ENCODE assay signal across 19 cellular contexts in the genomic region with DNA sequence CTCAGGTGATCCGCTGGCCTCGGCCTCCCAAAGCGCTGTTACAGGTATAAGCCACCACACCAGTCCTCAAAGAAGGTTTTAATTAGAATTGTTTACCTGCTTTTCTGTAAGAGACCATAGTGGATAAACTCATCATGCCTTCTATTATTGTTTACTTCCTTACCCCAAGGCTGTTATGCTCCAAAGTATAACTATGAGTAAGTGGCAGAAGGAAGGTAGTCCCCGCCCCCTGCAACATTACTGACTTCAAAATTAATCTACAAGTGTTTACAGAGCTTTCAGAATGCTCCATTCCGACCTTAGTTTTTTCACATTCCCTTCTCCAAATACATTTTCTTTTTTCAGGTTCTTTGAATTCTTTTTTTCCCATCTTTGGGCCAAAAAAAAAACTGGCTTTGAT.
"Had no signal": no experiment of that assay in that cellular context is flagged by ENCODE, and none has a peak within 500 bp of the region (broad histone marks: within the 10 kb centered on the region; RNA-seq: fewer than 3 reads in every experiment).

No MANE protein-coding gene starts in this region.

- H3K27ac ChIP-seq: cardiac muscle cell had no signal

- H3K36me3 ChIP-seq: cardiac muscle cell had no signal

- H3K4me3 ChIP-seq: cardiac muscle cell had no signal

- H3K27me3 ChIP-seq: cardiac muscle cell had no signal

- DNase-seq: activated CD4-positive, alpha-beta T cell treated with anti-CD3 and anti-CD28 coated beads for 48 hours; activated CD4-positive, alpha-beta T cell treated with anti-CD3 and anti-CD28 coated beads, Interleukin-2, amount 50 U/mL, for 4 hours; activated CD4-positive, CD25-positive, alpha-beta regulatory T cell treated with anti-CD3 and anti-CD28 coated beads, Interleukin-2, amount 50 U/mL, for 72 hours; activated CD8-positive, alpha-beta memory T cell treated with anti-CD3 and anti-CD28 coated beads, Interleukin-2, amount 10 ng/mL, durations not matched to agents 7 days and 5 days; activated gamma-delta T cell; activated naive CD4-positive, alpha-beta T cell treated with anti-CD3 and anti-CD28 coated beads for 36 hours; activated T-cell treated with anti-CD3 and anti-CD28 coated beads, Interleukin-2, amount 50 U/mL, for 48 hours; KG1; NCI-H1048; NCI-H146; NCI-H187 treated with DMSO at 0.1 percent for 48 hours; NCI-H2081 treated with DMSO at 0.1 percent for 48 hours; NCI-H446; NCI-H524; PC-3; SHP77 treated with DMSO at 0.1 percent for 48 hours had no signal

- ATAC-seq: activated CD8-positive, alpha-beta memory T cell treated with anti-CD3 and anti-CD28 coated beads, Interleukin-2, amount 10 ng/mL, durations not matched to agents 7 days and 5 days; activated T-helper 17 cell treated with anti-CD3 and anti-CD28 coated beads, Interleukin-2, amount 50 U/mL, for 72 hours; PC-3; WTC11 had no signal
